Comparison of ENCODE assay signal across 25 cellular contexts in the genomic region with DNA sequence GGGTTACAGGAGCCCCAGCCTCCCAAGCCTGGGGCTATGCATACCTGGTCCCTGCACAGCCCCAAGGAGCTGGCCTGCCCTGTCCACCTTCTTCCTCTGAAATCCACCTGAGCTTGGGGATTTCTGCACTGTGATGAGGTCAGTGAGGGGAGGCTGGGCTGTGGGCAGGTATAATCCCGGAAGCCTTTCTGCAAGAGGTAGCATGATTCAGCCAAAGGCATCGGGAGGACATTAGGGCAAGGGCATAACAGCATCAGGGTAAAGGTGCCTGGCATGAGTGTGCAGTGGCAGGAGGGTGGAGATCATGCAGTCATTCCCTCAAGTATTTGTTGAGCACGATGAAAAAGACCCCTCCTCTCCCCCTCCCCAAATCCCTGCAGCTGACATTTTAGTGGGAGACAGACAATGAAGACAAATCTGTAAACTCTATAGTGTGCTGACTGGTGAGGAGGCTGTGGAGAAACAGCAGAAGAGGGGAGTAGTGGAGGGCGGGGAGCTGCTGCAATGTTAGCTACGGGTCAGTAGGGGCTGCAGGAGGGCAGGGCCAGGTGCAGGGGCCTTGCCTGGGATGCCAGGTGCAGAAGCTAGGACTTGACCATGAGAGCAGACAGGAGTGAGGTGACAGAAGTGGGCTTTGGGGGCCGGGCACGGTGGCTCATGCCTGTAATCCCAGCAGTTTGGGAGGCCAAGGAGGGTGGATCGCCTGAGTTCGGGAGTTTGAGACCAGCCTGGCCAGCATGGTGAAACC. TPM values are rescaled to one million over a fixed set of nuclear protein-coding genes. Genes with fewer than 3 reads are reported as not detected.
A peak's percentile ranks its signal among the peaks of the same experiment; 100 is the strongest.
DNase-seq lines count a peak whose midpoint lies in the region; ATAC-seq and TF ChIP-seq lines count a peak whose summit lies in the region.
"Had no signal": no experiment of that assay in that cellular context is flagged by ENCODE, and none has a peak within 500 bp of the region (broad histone marks: within the 10 kb centered on the region; RNA-seq: fewer than 3 reads in every experiment).

No MANE protein-coding gene starts in this region.

- H3K79me2 ChIP-seq in H9 (ENCODE audit: insufficient read depth, low read length) (no peaks in the 10 kb centered on the region), mammary epithelial cell (ENCODE audit: insufficient read depth, low read length) (no peaks in the 10 kb centered on the region)

- no peaks in the 10 kb centered on the region for H3K23me2 ChIP-seq in H9 (ENCODE audit: insufficient read length, low read depth, low read length, poor library complexity, severe bottlenecking)

- H3K4me1 ChIP-seq in H9 (ENCODE audit: insufficient read depth, low read length) = no peaks in the 10 kb centered on the region
- peaks cover 3% of the 10 kb centered on the region for H3K4me1 ChIP-seq in mammary epithelial cell (ENCODE audit: insufficient read depth, low read length)
- H3K4me1 ChIP-seq: body of pancreas had no signal

- H3K9me3 Mint-ChIP-seq in Calu3 (ENCODE audit: low read depth, unreplicated experiment) = no peaks in the 10 kb centered on the region
- no peaks in the 10 kb centered on the region for H3K9me3 Mint-ChIP-seq in H9
- H3K9me3 Mint-ChIP-seq in nephron = no peaks in the 10 kb centered on the region
- H3K9me3 Mint-ChIP-seq in activated CD8-positive, alpha-beta memory T cell treated with anti-CD3 and anti-CD28 coated beads, Interleukin-2, amount 10 ng/mL, durations not matched to agents 7 days and 5 days (ENCODE audit: low read depth) = no peaks in the 10 kb centered on the region
- H3K9me3 Mint-ChIP-seq: activated naive CD4-positive, alpha-beta T cell treated with anti-CD3 and anti-CD28 coated beads, Interleukin-2, amount 50 U/mL, for 24 hours; immature natural killer cell; stimulated activated naive CD8-positive, alpha-beta T cell treated with anti-CD3 and anti-CD28 coated beads, Interleukin-15, Interleukin-2, amounts not matched to agents 100 ng/mL and 50 ng/mL, for 24 hours had no signal

- no peak overlapping the region for H2BK20ac ChIP-seq in H9 (ENCODE audit: low read depth, low read length, poor library complexity, severe bottlenecking)

- H3K23ac ChIP-seq in H9 (ENCODE audit: insufficient read length, low read depth, low read length) = no peak overlapping the region

- no peaks in the 10 kb centered on the region for H3K27me3 Mint-ChIP-seq in Calu3 (ENCODE audit: unreplicated experiment)
- peaks cover 2% of the 10 kb centered on the region; the same call in 1 of the 2 replicates for H3K27me3 Mint-ChIP-seq in H9 (ENCODE audit: low read depth)
- peaks cover 3% of the 10 kb centered on the region for H3K27me3 Mint-ChIP-seq in nephron (ENCODE audit: low read depth)
- no peaks in the 10 kb centered on the region for H3K27me3 Mint-ChIP-seq in activated CD8-positive, alpha-beta memory T cell treated with anti-CD3 and anti-CD28 coated beads, Interleukin-2, amount 10 ng/mL, durations not matched to agents 7 days and 5 days
- H3K27me3 Mint-ChIP-seq: activated naive CD4-positive, alpha-beta T cell treated with anti-CD3 and anti-CD28 coated beads, Interleukin-2, amount 50 U/mL, for 24 hours; stimulated activated naive CD8-positive, alpha-beta T cell treated with anti-CD3 and anti-CD28 coated beads, Interleukin-15, Interleukin-2, amounts not matched to agents 100 ng/mL and 50 ng/mL, for 24 hours had no signal

- no peak overlapping the region for H3K4me3 Mint-ChIP-seq in Calu3 (ENCODE audit: low read depth, unreplicated experiment)
- H3K4me3 Mint-ChIP-seq in H9 = no peak overlapping the region
- H3K4me3 Mint-ChIP-seq in nephron = no peak overlapping the region
- H3K4me3 Mint-ChIP-seq in activated CD8-positive, alpha-beta memory T cell treated with anti-CD3 and anti-CD28 coated beads, Interleukin-2, amount 10 ng/mL, durations not matched to agents 7 days and 5 days = no peak overlapping the region
- H3K4me3 Mint-ChIP-seq: activated naive CD4-positive, alpha-beta T cell treated with anti-CD3 and anti-CD28 coated beads, Interleukin-2, amount 50 U/mL, for 24 hours; immature natural killer cell; stimulated activated naive CD8-positive, alpha-beta T cell treated with anti-CD3 and anti-CD28 coated beads, Interleukin-15, Interleukin-2, amounts not matched to agents 100 ng/mL and 50 ng/mL, for 24 hours had no signal

- H2AFZ ChIP-seq in H9 (ENCODE audit: low read length) (no peak overlapping the region), mammary epithelial cell (ENCODE audit: low read depth, low read length) (no peak overlapping the region)

- H3K27ac Mint-ChIP-seq in Calu3 (ENCODE audit: unreplicated experiment) (no peak overlapping the region), H9 (peak overlapping the region in 1 of 3 experiments; percentile 77; a peak in 3 of 7 replicates), nephron (peak overlapping the region; percentile 35 to 67 (median 41))
- H3K27ac Mint-ChIP-seq in activated CD8-positive, alpha-beta memory T cell treated with anti-CD3 and anti-CD28 coated beads, Interleukin-2, amount 10 ng/mL, durations not matched to agents 7 days and 5 days = no peak overlapping the region
- H3K27ac Mint-ChIP-seq: activated naive CD4-positive, alpha-beta T cell treated with anti-CD3 and anti-CD28 coated beads, Interleukin-2, amount 50 U/mL, for 24 hours; stimulated activated naive CD8-positive, alpha-beta T cell treated with anti-CD3 and anti-CD28 coated beads, Interleukin-15, Interleukin-2, amounts not matched to agents 100 ng/mL and 50 ng/mL, for 24 hours had no signal

- no peak overlapping the region for H2AK5ac ChIP-seq in H9 (ENCODE audit: insufficient read length, low read length)

- H4K20me1 ChIP-seq in H9 (ENCODE audit: control insufficient read depth, insufficient read depth, insufficient read length) = no peaks in the 10 kb centered on the region
- H4K20me1 ChIP-seq in mammary epithelial cell (ENCODE audit: insufficient read depth, low read length) = no peaks in the 10 kb centered on the region

- no peak overlapping the region for H2BK5ac ChIP-seq in H9 (ENCODE audit: insufficient read length, low read length)

- H4K8ac ChIP-seq in H9 (replicated peaks; ENCODE audit: insufficient read length, low read depth, low read length) = no peak overlapping the region

- H3K4me2 ChIP-seq in H9 (ENCODE audit: insufficient read depth, insufficient read length, low read length) = no peak overlapping the region
- no peak overlapping the region for H3K4me2 ChIP-seq in mammary epithelial cell (ENCODE audit: insufficient read depth, low read depth, low read length)

- H3K14ac ChIP-seq in H9 (ENCODE audit: insufficient read depth, low read length) = no peak overlapping the region

- TF ChIP-seq CTCF in Calu3 (IDR thresholded peaks at IDR 0.05; ENCODE audit: unreplicated experiment) (no peak), H9 (conservative IDR thresholded peaks at IDR 0.05) (peak; percentile 58), mammary epithelial cell (conservative IDR thresholded peaks at IDR 0.05 in 1 of 2, IDR thresholded peaks at IDR 0.05 in 1 of 2; ENCODE audit: extremely low read depth in 1 of 2, insufficient read depth in 1 of 2, low read depth in 1 of 2, low read length in 2 of 2) (no peak), nephron (IDR thresholded peaks at IDR 0.05; ENCODE audit: unreplicated experiment in 3 of 3) (no peak)

- in situ Hi-C loops in mammary epithelial cell (cut with MboI; ENCODE audit: low sequenced_read_pairs in 2 of 2) = no loop called here

- H3K4ac ChIP-seq in H9 (ENCODE audit: low read depth, low read length) = no peak overlapping the region

- no peak overlapping the region for H4K91ac ChIP-seq in H9 (ENCODE audit: insufficient read length, low read depth, low read length)

- no peaks in the 10 kb centered on the region for H3K79me1 ChIP-seq in H9 (ENCODE audit: insufficient read depth, low read depth, low read length, poor library complexity, severe bottlenecking)

- BruUV-seq in Calu3 (replicated peaks; lab: Mats Ljungman, UMichigan) (no TSS peak), mammary epithelial cell (replicated peaks; lab: Mats Ljungman, UMichigan) (no TSS peak)

- intact Hi-C loops in Calu3 (cut with micrococcal nuclease; ENCODE audit: unreplicated experiment) = no loop called here
- intact Hi-C loops in mammary epithelial cell (cut with micrococcal nuclease) = no loop called here

- H3K4me3 ChIP-seq in mammary epithelial cell (replicated peaks in 1 of 3; ENCODE audit: insufficient read depth in 1 of 3, low read depth in 2 of 3, low read length in 3 of 3) = no peak overlapping the region
- H3K4me3 ChIP-seq: body of pancreas, MG63, upper lobe of right lung had no signal

- H3K56ac ChIP-seq in H9 (ENCODE audit: insufficient read length, low read depth, low read length) = no peak overlapping the region

- CTCF ChIA-PET in Calu3 (lab: Charles Lee) (interaction anchor here (0.5 to 1.3 kb wide), 3 partner anchors 38 to 175 kb away, joined by 3 to 4 read pairs (median 3); no protein-coding TSS in a partner anchor), mammary epithelial cell (lab: Charles Lee; ENCODE audit: low non-redundant PET) (interaction anchor here (0.5 kb wide), 1 partner anchor 121 kb away, joined by 7 read pairs; no protein-coding TSS in a partner anchor)
- CTCF ChIA-PET in activated CD8-positive, alpha-beta memory T cell treated with anti-CD3 and anti-CD28 coated beads, Interleukin-2, amount 10 ng/mL, durations not matched to agents 7 days and 5 days (lab: Charles Lee) = interaction anchor here (0.7 to 1.7 kb wide), 2 partner anchors 32 to 38 kb away, joined by 3 to 6 read pairs; no protein-coding TSS in a partner anchor

- H4K5ac ChIP-seq in H9 (ENCODE audit: insufficient read length, low read depth, low read length) = no peak overlapping the region

- H3K18ac ChIP-seq in H9 (ENCODE audit: insufficient read length, low read depth, low read length) = no peak overlapping the region

- H3K36me3 Mint-ChIP-seq in Calu3 (ENCODE audit: insufficient read depth, unreplicated experiment) (no peaks in the 10 kb centered on the region), H9 (ENCODE audit: insufficient read depth in 1 of 3, low read depth in 3 of 3) (no peaks in the 10 kb centered on the region; a peak in 1 of 7 replicates), nephron (ENCODE audit: low read depth) (no peaks in the 10 kb centered on the region)
- no peaks in the 10 kb centered on the region for H3K36me3 Mint-ChIP-seq in activated CD8-positive, alpha-beta memory T cell treated with anti-CD3 and anti-CD28 coated beads, Interleukin-2, amount 10 ng/mL, durations not matched to agents 7 days and 5 days

- no peaks in the 10 kb centered on the region for H3K36me3 ChIP-seq in mammary epithelial cell (ENCODE audit: insufficient read depth, low read length)
- H3K36me3 ChIP-seq: MG63, upper lobe of right lung had no signal

- H3T11ph ChIP-seq in H9 (ENCODE audit: low read length) = no peak overlapping the region

- DNase-seq in Calu3 = peak; percentile 63
- DNase-seq in H9 = peak; percentile 79
- peak; percentile 56 for DNase-seq in mammary epithelial cell
- DNase-seq in activated CD4-positive, CD25-positive, alpha-beta regulatory T cell (lab: John Stamatoyannopoulos, UW) = no peak
- DNase-seq in activated CD8-positive, alpha-beta memory T cell treated with anti-CD3 and anti-CD28 coated beads, Interleukin-2, amount 10 ng/mL, durations not matched to agents 7 days and 5 days = no peak
- no peak for DNase-seq in activated T-cell treated with anti-CD3 and anti-CD28 coated beads, Interleukin-2, amount 50 U/mL, for 48 hours
- DNase-seq: activated CD4-positive, alpha-beta T cell treated with anti-CD3 and anti-CD28 coated beads for 48 hours; activated CD8-positive, alpha-beta memory T cell treated with anti-CD3 and anti-CD28 coated beads, Interleukin-2, amount 50 U/mL, for 4 hours; body of pancreas; dermis blood vessel endothelial cell; DMS79 treated with DMSO at 0.1 percent for 48 hours; immature natural killer cell; mesenchymal stem cell; MG63; NCI-H187; NCI-H446; SHP77 treated with DMSO at 0.1 percent for 48 hours; stimulated activated CD4-positive, alpha-beta T cell treated with anti-CD3 and anti-CD28 coated beads, Interleukin-15, amount 100 ng/mL, for 24 hours; T-helper 9 cell; upper lobe of right lung had no signal

- no peak overlapping the region for H2BK12ac ChIP-seq in H9 (ENCODE audit: insufficient read length, low read depth, low read length)

- dilution Hi-C loops in mammary epithelial cell (cut with HindIII; ENCODE audit: low sequenced_read_pairs) = no loop called here

- H2BK120ac ChIP-seq in H9 (ENCODE audit: low read depth, low read length, poor library complexity, severe bottlenecking) = no peak overlapping the region

- H3K9ac ChIP-seq in H9 (ENCODE audit: extremely low read depth, insufficient read length, low read length) = no peak overlapping the region
- no peak overlapping the region for H3K9ac ChIP-seq in mammary epithelial cell (ENCODE audit: insufficient read depth, low read length)

- H3K9me3 ChIP-seq in H9 (ENCODE audit: control insufficient read depth, low read depth, low read length) (no peaks in the 10 kb centered on the region), mammary epithelial cell (replicated peaks; ENCODE audit: insufficient read depth, low read length) (no peaks in the 10 kb centered on the region)
- H3K9me3 ChIP-seq: body of pancreas, MG63, upper lobe of right lung had no signal

- H3K27ac ChIP-seq in H9 (ENCODE audit: insufficient read length, low read depth, low read length) = no peak overlapping the region
- H3K27ac ChIP-seq in mammary epithelial cell (ENCODE audit: insufficient read depth, low read depth, low read length) = no peak overlapping the region
- H3K27ac ChIP-seq: body of pancreas, C4-2B, upper lobe of right lung had no signal

- WGBS in H9 (ENCODE audit: extremely low coverage, insufficient read length, low lambda C conversion rate) = no CpG with 5 or more reads among the region's 9 CpGs
- WGBS in mammary epithelial cell (ENCODE audit: low coverage, missing lambda C conversion rate) = 85% methylated on average over 8 of the region's 9 CpGs

- ATAC-seq in GM18909 (IDR thresholded peaks at IDR 0.05; ENCODE audit: poor library complexity, unreplicated experiment) = no peak
- no peak for ATAC-seq in activated CD8-positive, alpha-beta memory T cell treated with anti-CD3 and anti-CD28 coated beads, Interleukin-2, amount 10 ng/mL, durations not matched to agents 7 days and 5 days
- ATAC-seq: body of pancreas, upper lobe of right lung had no signal

- H3K27me3 ChIP-seq in H9 (ENCODE audit: insufficient read depth, low read length) = no peaks in the 10 kb centered on the region
- no peaks in the 10 kb centered on the region for H3K27me3 ChIP-seq in mammary epithelial cell (ENCODE audit: insufficient read depth, low read length)
- H3K27me3 ChIP-seq: body of pancreas, MG63, upper lobe of right lung had no signal

- H3K4me1 Mint-ChIP-seq in Calu3 (ENCODE audit: low read depth, unreplicated experiment) (peaks cover 37% of the 10 kb centered on the region), H9 (peaks cover 19 to 36% of the 10 kb centered on the region in 2 experiments), nephron (peaks cover 17% of the 10 kb centered on the region)
- peaks cover 4% of the 10 kb centered on the region for H3K4me1 Mint-ChIP-seq in activated CD8-positive, alpha-beta memory T cell treated with anti-CD3 and anti-CD28 coated beads, Interleukin-2, amount 10 ng/mL, durations not matched to agents 7 days and 5 days

- H2BK15ac ChIP-seq in H9 (ENCODE audit: low read depth, low read length) = no peak overlapping the region

RNA-seq across cellular contexts. Expression of a gene that starts 18.7 kb away (rescaled TPM):
- 90.7 and 120 TPM in 2 replicates for total RNA-seq in Calu3 (2022)
- 105 and 110 TPM in 2 replicates for total RNA-seq in H9 (2021)
- total RNA-seq in mammary epithelial cell = 100 to 1,000 TPM in 1 of 2 donors, 10 to 100 TPM in 1; 26.3 to 213 TPM
- 35.6 TPM for polyA plus RNA-seq in mammary epithelial cell
- polyA minus RNA-seq in mammary epithelial cell = 68.7 TPM
- total RNA-seq in activated CD8-positive, alpha-beta memory T cell treated with anti-CD3 and anti-CD28 coated beads, Interleukin-2, amount 10 ng/mL, durations not matched to agents 7 days and 5 days = 100 to 1,000 TPM; 118 to 158 TPM

Comparison
In these comparisons a context has a peak if more than half of its experiments do, and no peak if none do; other contexts are left out.
1. DNase-seq: peak in Calu3 (single experiment), H9 (single experiment) and mammary epithelial cell (single experiment); none in activated CD4-positive, CD25-positive, alpha-beta regulatory T cell (0 of 4), activated CD8-positive, alpha-beta memory T cell treated with anti-CD3 and anti-CD28 coated beads, Interleukin-2, amount 10 ng/mL, durations not matched to agents 7 days and 5 days (single experiment) and activated T-cell treated with anti-CD3 and anti-CD28 coated beads, Interleukin-2, amount 50 U/mL, for 48 hours (0 of 2).
2. H3K27ac Mint-ChIP-seq: peak in nephron (3 of 3); none in Calu3 (single experiment) and activated CD8-positive, alpha-beta memory T cell treated with anti-CD3 and anti-CD28 coated beads, Interleukin-2, amount 10 ng/mL, durations not matched to agents 7 days and 5 days (single experiment).